In the genomic region with DNA sequence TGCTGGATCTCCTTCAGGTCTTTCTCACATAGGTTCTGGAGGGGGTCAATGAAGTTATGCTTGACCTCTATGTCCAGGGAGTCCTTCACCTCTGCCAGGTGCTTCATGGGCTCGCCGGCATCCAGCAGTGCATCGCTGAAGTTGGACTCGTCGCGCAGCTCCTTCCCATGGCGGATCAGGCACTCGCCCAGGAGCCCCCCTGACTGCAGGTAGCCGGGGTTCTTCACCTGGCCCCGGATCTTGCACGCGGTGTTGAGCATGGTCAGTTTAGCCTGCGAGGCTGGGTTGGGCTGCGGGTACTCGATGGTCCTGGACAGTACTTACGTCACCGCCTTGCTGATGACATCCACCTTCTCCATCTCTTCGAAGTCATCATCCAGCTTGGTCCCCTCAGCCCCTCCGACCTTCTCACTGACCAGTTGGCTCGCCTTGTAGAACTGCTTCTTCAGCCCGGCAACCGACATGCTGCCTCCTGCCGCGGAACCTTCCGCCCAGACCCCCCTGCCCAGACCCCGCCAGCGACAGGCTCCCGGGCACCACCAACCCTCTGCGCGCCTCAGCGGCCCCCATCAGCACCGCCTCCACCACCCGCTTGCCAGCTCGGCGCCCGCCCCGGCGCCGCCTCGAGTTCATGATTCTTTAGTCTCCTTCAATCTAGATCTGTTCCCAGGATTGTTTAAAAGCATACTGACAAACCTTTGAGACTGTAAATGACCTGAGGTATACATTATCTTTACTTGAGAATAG, we compare ENCODE assay signal across 35 cellular contexts.
"Had no signal": no experiment of that assay in that cellular context is flagged by ENCODE, and none has a peak within 500 bp of the region (broad histone marks: within the 10 kb centered on the region; RNA-seq: fewer than 3 reads in every experiment).

No MANE protein-coding gene starts in this region.

- H3K9me3 ChIP-seq: adrenal gland, ascending aorta had no signal

- H3K27ac ChIP-seq: adrenal gland, ascending aorta, cardiac muscle cell, VCaP had no signal

- H3K4me1 Mint-ChIP-seq: activated B cell treated with CpG ODN at 0.5 μM for 24 hours; activated CD4-positive, alpha-beta T cell treated with anti-CD3 and anti-CD28 coated beads, Interleukin-2, amount 10 ng/mL, durations not matched to agents 24 days and 14 days; activated naive CD8-positive, alpha-beta T cell treated with anti-CD3 and anti-CD28 coated beads for 36 hours; activated T-helper 17 cell treated with anti-CD3 and anti-CD28 coated beads, Interleukin-2, amount 50 U/mL, for 72 hours; T-cell had no signal

- H3K27ac Mint-ChIP-seq: activated B cell treated with CpG ODN at 0.5 μM for 24 hours; activated CD4-positive, alpha-beta memory T cell treated with anti-CD3 and anti-CD28 coated beads for 36 hours; activated CD4-positive, alpha-beta T cell treated with anti-CD3 and anti-CD28 coated beads, Interleukin-2, amount 10 ng/mL, durations not matched to agents 24 days and 14 days; activated CD8-positive, alpha-beta T cell treated with anti-CD3 and anti-CD28 coated beads for 36 hours; activated naive CD4-positive, alpha-beta T cell treated with anti-CD3 and anti-CD28 coated beads for 36 hours; activated naive CD4-positive, alpha-beta T cell treated with anti-CD3 and anti-CD28 coated beads, Interleukin-2, amount 50 U/mL, for 72 hours; activated naive CD8-positive, alpha-beta T cell treated with anti-CD3 and anti-CD28 coated beads for 36 hours; activated T-cell treated with anti-CD3 and anti-CD28 coated beads, Interleukin-2, amount 50 U/mL, for 72 hours; activated T-helper 1 cell treated with anti-CD3 and anti-CD28 coated beads, Interleukin-12 subunit alpha, Interleukin-12 subunit beta, Interleukin-2, Interleukin-4 antibody, amounts not matched to agents 30 ng/mL and 10 ng/mL and 1 ng/mL, durations not matched to agents 14 hours and 24 hours and 36 hours; activated T-helper 17 cell treated with anti-CD3 and anti-CD28 coated beads, Interleukin-2, amount 50 U/mL, for 72 hours; brain; T-cell; T-helper 2 cell treated with Interferon-gamma antibody and Interleukin-4, amounts not matched to agents 5 μg/mL and 100 μg/mL, for 36 hours had no signal

- H3K27me3 ChIP-seq: adrenal gland, ascending aorta, cardiac muscle cell had no signal

- ATAC-seq: activated CD8-positive, alpha-beta T cell treated with anti-CD3 and anti-CD28 coated beads for 36 hours; activated naive CD4-positive, alpha-beta T cell treated with anti-CD3 and anti-CD28 coated beads, Interleukin-2, amount 50 U/mL, for 72 hours; activated T-cell treated with anti-CD3 and anti-CD28 coated beads, Interleukin-2, amount 50 U/mL, for 4 hours; activated T-cell treated with anti-CD3 and anti-CD28 coated beads, Interleukin-2, amount 50 U/mL, for 72 hours; activated T-helper 17 cell treated with anti-CD3 and anti-CD28 coated beads, Interleukin-2, amount 50 U/mL, for 72 hours; T-cell had no signal

- H3K4me3 ChIP-seq: adrenal gland, ascending aorta, cardiac muscle cell had no signal

- H3K36me3 Mint-ChIP-seq: activated CD4-positive, alpha-beta memory T cell treated with anti-CD3 and anti-CD28 coated beads for 36 hours; activated naive CD4-positive, alpha-beta T cell treated with anti-CD3 and anti-CD28 coated beads, Interleukin-2, amount 50 U/mL, for 72 hours; activated naive CD8-positive, alpha-beta T cell treated with anti-CD3 and anti-CD28 coated beads for 36 hours had no signal

- DNase-seq: activated B cell treated with CpG ODN at 0.5 μM for 24 hours; activated CD4-positive, alpha-beta memory T cell treated with anti-CD3 and anti-CD28 coated beads for 36 hours; activated CD4-positive, alpha-beta T cell treated with anti-CD3 and anti-CD28 coated beads for 4 hours; activated CD4-positive, alpha-beta T cell treated with anti-CD3 and anti-CD28 coated beads, Interleukin-2, amount 10 ng/mL, durations not matched to agents 24 days and 14 days; activated CD4-positive, alpha-beta T cell treated with anti-CD3 and anti-CD28 coated beads, Interleukin-2, amount 50 U/mL, for 1 hour; activated CD4-positive, alpha-beta T cell treated with anti-CD3 and anti-CD28 coated beads, Interleukin-2, amount 50 U/mL, for 4 hours; activated CD4-positive, CD25-positive, alpha-beta regulatory T cell treated with anti-CD3 and anti-CD28 coated beads, Interleukin-2, amount 50 U/mL, for 72 hours; activated CD8-positive, alpha-beta memory T cell treated with anti-CD3 and anti-CD28 coated beads, Interleukin-2, amount 50 U/mL, for 4 hours; activated CD8-positive, alpha-beta T cell treated with anti-CD3 and anti-CD28 coated beads for 36 hours; activated effector memory CD4-positive, alpha-beta T cell treated with anti-CD3 and anti-CD28 coated beads, Interleukin-2, amount 50 U/mL, for 16 hours; activated gamma-delta T cell treated with Interleukin-2 at 50 U/mL for 16 hours; activated naive CD4-positive, alpha-beta T cell; activated naive CD4-positive, alpha-beta T cell treated with anti-CD3 and anti-CD28 coated beads for 36 hours; activated naive CD4-positive, alpha-beta T cell treated with anti-CD3 and anti-CD28 coated beads, Interleukin-2, amount 50 U/mL, for 16 hours; activated naive CD8-positive, alpha-beta T cell treated with anti-CD3 and anti-CD28 coated beads for 36 hours; activated T-cell treated with anti-CD3 and anti-CD28 coated beads for 4 hours; activated T-cell treated with anti-CD3 and anti-CD28 coated beads, Interleukin-2, amount 50 U/mL, for 1 hour; activated T-cell treated with anti-CD3 and anti-CD28 coated beads, Interleukin-2, amount 50 U/mL, for 4 hours; activated T-cell treated with anti-CD3 and anti-CD28 coated beads, Interleukin-2, amount 50 U/mL, for 72 hours; amniotic stem cell; caudate nucleus; cerebellar nuclear complex; T-cell; T-helper 2 cell; T-helper 9 cell had no signal

- H3K36me3 ChIP-seq: adrenal gland, cardiac muscle cell had no signal

- H3K4me1 ChIP-seq: ascending aorta had no signal

- H3K9me3 Mint-ChIP-seq: activated B cell treated with CpG ODN at 0.5 μM for 24 hours; activated CD4-positive, alpha-beta memory T cell treated with anti-CD3 and anti-CD28 coated beads for 36 hours; activated CD4-positive, alpha-beta T cell treated with anti-CD3 and anti-CD28 coated beads, Interleukin-2, amount 10 ng/mL, durations not matched to agents 24 days and 14 days; activated CD8-positive, alpha-beta T cell treated with anti-CD3 and anti-CD28 coated beads for 36 hours; activated naive CD4-positive, alpha-beta T cell treated with anti-CD3 and anti-CD28 coated beads for 36 hours; activated naive CD4-positive, alpha-beta T cell treated with anti-CD3 and anti-CD28 coated beads, Interleukin-2, amount 50 U/mL, for 72 hours; activated naive CD8-positive, alpha-beta T cell treated with anti-CD3 and anti-CD28 coated beads for 36 hours; activated T-cell treated with anti-CD3 and anti-CD28 coated beads, Interleukin-2, amount 50 U/mL, for 4 hours; activated T-cell treated with anti-CD3 and anti-CD28 coated beads, Interleukin-2, amount 50 U/mL, for 72 hours; activated T-helper 1 cell treated with anti-CD3 and anti-CD28 coated beads, Interleukin-12 subunit alpha, Interleukin-12 subunit beta, Interleukin-2, Interleukin-4 antibody, amounts not matched to agents 30 ng/mL and 10 ng/mL and 1 ng/mL, durations not matched to agents 14 hours and 24 hours and 36 hours; activated T-helper 17 cell treated with anti-CD3 and anti-CD28 coated beads, Interleukin-2, amount 50 U/mL, for 72 hours; brain; central memory CD8-positive, alpha-beta T cell; T-cell; T-helper 2 cell treated with Interferon-gamma antibody and Interleukin-4, amounts not matched to agents 5 μg/mL and 100 μg/mL, for 36 hours had no signal

- H3K27me3 Mint-ChIP-seq: activated B cell treated with CpG ODN at 0.5 μM for 24 hours; activated CD4-positive, alpha-beta memory T cell treated with anti-CD3 and anti-CD28 coated beads for 36 hours; activated CD4-positive, alpha-beta T cell treated with anti-CD3 and anti-CD28 coated beads, Interleukin-2, amount 10 ng/mL, durations not matched to agents 24 days and 14 days; activated CD8-positive, alpha-beta T cell treated with anti-CD3 and anti-CD28 coated beads for 36 hours; activated naive CD8-positive, alpha-beta T cell treated with anti-CD3 and anti-CD28 coated beads for 36 hours; activated T-helper 17 cell treated with anti-CD3 and anti-CD28 coated beads, Interleukin-2, amount 50 U/mL, for 72 hours; brain; central memory CD8-positive, alpha-beta T cell; T-cell had no signal

- H3K4me3 Mint-ChIP-seq: activated B cell treated with CpG ODN at 0.5 μM for 24 hours; activated CD4-positive, alpha-beta memory T cell treated with anti-CD3 and anti-CD28 coated beads for 36 hours; activated CD4-positive, alpha-beta T cell treated with anti-CD3 and anti-CD28 coated beads, Interleukin-2, amount 10 ng/mL, durations not matched to agents 24 days and 14 days; activated CD8-positive, alpha-beta T cell treated with anti-CD3 and anti-CD28 coated beads for 36 hours; activated naive CD4-positive, alpha-beta T cell treated with anti-CD3 and anti-CD28 coated beads for 36 hours; activated naive CD8-positive, alpha-beta T cell treated with anti-CD3 and anti-CD28 coated beads for 36 hours; activated T-cell treated with anti-CD3 and anti-CD28 coated beads, Interleukin-2, amount 50 U/mL, for 4 hours; activated T-cell treated with anti-CD3 and anti-CD28 coated beads, Interleukin-2, amount 50 U/mL, for 72 hours; activated T-helper 1 cell treated with anti-CD3 and anti-CD28 coated beads, Interleukin-12 subunit alpha, Interleukin-12 subunit beta, Interleukin-2, Interleukin-4 antibody, amounts not matched to agents 30 ng/mL and 10 ng/mL and 1 ng/mL, durations not matched to agents 14 hours and 24 hours and 36 hours; activated T-helper 17 cell treated with anti-CD3 and anti-CD28 coated beads, Interleukin-2, amount 50 U/mL, for 72 hours; brain; central memory CD8-positive, alpha-beta T cell; T-cell; T-helper 2 cell treated with Interferon-gamma antibody and Interleukin-4, amounts not matched to agents 5 μg/mL and 100 μg/mL, for 36 hours had no signal
